In the genomic region with DNA sequence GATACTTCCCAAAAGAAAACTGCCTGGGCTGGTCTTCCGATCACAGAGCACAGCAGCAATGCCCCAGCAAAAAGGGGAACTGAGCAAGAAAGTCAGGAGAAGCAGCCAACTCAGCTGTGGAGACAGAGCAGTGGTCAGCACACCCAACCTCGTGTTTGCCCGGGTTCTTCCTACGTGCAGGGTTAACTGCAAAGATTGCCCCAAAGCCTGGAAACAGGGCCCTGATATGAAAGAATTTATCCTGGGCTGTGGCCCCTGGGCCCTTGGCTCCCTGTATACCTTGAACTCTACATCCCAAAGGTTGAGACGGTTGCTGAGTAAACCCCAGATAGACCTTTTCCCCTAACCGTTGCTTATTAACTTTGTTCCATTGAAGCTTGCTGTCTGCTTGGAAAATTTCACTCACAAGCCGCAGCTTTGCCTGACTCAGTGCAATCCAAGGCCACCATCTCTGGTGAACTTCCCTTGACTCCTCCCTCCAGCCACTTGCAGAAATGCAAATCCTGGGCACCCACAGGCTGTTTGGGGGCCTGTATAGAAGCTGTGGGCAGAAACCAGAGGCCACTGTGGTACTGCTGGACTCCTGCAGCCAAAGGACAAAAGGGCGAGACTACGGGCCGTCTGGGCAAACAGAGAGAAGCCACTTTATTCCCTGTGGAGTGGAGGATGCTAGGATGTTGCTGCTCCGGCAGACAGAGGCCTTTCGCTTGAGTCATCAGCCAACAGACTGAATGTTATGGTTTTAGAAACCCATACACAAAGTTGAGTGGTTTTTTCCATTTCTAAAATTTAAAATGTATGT, we compare ENCODE assay signal across 1 cellular context.
TF ChIP-seq lines count a peak whose summit lies in the region.

No MANE protein-coding gene starts in this region.

TF ChIP-seq in GM12878, 131 proteins besides CTCF, POLR2A, EP300 and RAD21 (continues in another document):
- TF ChIP-seq ZNF24 (IDR thresholded peaks at IDR 0.05) (no peak), KLF5 (IDR thresholded peaks at IDR 0.05; ENCODE audit: partially characterized antibody) (no peak), IRF4 (IDR thresholded peaks at IDR 0.05; ENCODE audit: low read depth, low read length) (peak; percentile 81), ZNF217 (IDR thresholded peaks at IDR 0.05) (no peak), RELB (IDR thresholded peaks at IDR 0.05; ENCODE audit: low read depth) (no peak), STAT1 (conservative IDR thresholded peaks at IDR 0.05) (no peak), RCOR1 (conservative IDR thresholded peaks at IDR 0.05; ENCODE audit: low read depth, low read length) (no peak), RUNX3 (IDR thresholded peaks at IDR 0.05; ENCODE audit: low read length) (peak; percentile 33), FOXK2 (IDR thresholded peaks at IDR 0.05) (no peak), TAF1 (IDR thresholded peaks at IDR 0.05; ENCODE audit: borderline replicate concordance, low read depth, low read length) (no peak), MYB (IDR thresholded peaks at IDR 0.05; ENCODE audit: borderline replicate concordance, low read depth, low read length) (no peak), JUND (IDR thresholded peaks at IDR 0.05; ENCODE audit: low read depth, low read length) (no peak), ZNF207 (IDR thresholded peaks at IDR 0.05; ENCODE audit: borderline replicate concordance) (no peak), MTA3 (IDR thresholded peaks at IDR 0.05; ENCODE audit: borderline replicate concordance, low read length) (0 out of 2 replicates have a peak, but pooled peaks have one; percentile 67), MXI1 (IDR thresholded peaks at IDR 0.05; ENCODE audit: low read depth, low read length) (no peak), SIN3A (IDR thresholded peaks at IDR 0.05; ENCODE audit: low read depth, low read length) (no peak), ZSCAN29 (IDR thresholded peaks at IDR 0.05) (no peak), MLLT1 (IDR thresholded peaks at IDR 0.05) (no peak), IKZF2 (IDR thresholded peaks at IDR 0.05) (peak in 1 of 2 experiments; percentile 31; a peak in 2 of 4 replicates), RELA (IDR thresholded peaks at IDR 0.05; ENCODE audit: borderline replicate concordance, partially characterized antibody) (no peak), POLR2AphosphoS2 (IDR thresholded peaks at IDR 0.05; ENCODE audit: low read depth, low read length) (no peak), SMAD5 (IDR thresholded peaks at IDR 0.05; ENCODE audit: low read depth) (no peak), SREBF2 (IDR thresholded peaks at IDR 0.05; ENCODE audit: low read length) (no peak), BRCA1 (IDR thresholded peaks at IDR 0.05; ENCODE audit: low read depth, low read length) (no peak), NFIC (IDR thresholded peaks at IDR 0.05; ENCODE audit: low read depth, low read length) (0 out of 2 replicates have a peak, but pooled peaks have one; percentile 44), ATF7 (IDR thresholded peaks at IDR 0.05; ENCODE audit: low read depth) (no peak), CUX1 (IDR thresholded peaks at IDR 0.05; ENCODE audit: insufficient replicate concordance, low read depth, low read length) (no peak), CREB1 (IDR thresholded peaks at IDR 0.05; ENCODE audit: low read depth) (no peak), FOXM1 (IDR thresholded peaks at IDR 0.05; ENCODE audit: low read depth, low read length) (no peak), TCF7 (IDR thresholded peaks at IDR 0.05; ENCODE audit: borderline replicate concordance) (no peak)
- TF ChIP-seq, protein P1, sequence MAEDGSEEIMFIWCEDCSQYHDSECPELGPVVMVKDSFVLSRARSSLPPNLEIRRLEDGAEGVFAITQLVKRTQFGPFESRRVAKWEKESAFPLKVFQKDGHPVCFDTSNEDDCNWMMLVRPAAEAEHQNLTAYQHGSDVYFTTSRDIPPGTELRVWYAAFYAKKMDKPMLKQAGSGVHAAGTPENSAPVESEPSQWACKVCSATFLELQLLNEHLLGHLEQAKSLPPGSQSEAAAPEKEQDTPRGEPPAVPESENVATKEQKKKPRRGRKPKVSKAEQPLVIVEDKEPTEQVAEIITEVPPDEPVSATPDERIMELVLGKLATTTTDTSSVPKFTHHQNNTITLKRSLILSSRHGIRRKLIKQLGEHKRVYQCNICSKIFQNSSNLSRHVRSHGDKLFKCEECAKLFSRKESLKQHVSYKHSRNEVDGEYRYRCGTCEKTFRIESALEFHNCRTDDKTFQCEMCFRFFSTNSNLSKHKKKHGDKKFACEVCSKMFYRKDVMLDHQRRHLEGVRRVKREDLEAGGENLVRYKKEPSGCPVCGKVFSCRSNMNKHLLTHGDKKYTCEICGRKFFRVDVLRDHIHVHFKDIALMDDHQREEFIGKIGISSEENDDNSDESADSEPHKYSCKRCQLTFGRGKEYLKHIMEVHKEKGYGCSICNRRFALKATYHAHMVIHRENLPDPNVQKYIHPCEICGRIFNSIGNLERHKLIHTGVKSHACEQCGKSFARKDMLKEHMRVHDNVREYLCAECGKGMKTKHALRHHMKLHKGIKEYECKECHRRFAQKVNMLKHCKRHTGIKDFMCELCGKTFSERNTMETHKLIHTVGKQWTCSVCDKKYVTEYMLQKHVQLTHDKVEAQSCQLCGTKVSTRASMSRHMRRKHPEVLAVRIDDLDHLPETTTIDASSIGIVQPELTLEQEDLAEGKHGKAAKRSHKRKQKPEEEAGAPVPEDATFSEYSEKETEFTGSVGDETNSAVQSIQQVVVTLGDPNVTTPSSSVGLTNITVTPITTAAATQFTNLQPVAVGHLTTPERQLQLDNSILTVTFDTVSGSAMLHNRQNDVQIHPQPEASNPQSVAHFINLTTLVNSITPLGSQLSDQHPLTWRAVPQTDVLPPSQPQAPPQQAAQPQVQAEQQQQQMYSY (CRISPR knock-in tag; IDR thresholded peaks at IDR 0.05): no peak
- TF ChIP-seq, protein P2, sequence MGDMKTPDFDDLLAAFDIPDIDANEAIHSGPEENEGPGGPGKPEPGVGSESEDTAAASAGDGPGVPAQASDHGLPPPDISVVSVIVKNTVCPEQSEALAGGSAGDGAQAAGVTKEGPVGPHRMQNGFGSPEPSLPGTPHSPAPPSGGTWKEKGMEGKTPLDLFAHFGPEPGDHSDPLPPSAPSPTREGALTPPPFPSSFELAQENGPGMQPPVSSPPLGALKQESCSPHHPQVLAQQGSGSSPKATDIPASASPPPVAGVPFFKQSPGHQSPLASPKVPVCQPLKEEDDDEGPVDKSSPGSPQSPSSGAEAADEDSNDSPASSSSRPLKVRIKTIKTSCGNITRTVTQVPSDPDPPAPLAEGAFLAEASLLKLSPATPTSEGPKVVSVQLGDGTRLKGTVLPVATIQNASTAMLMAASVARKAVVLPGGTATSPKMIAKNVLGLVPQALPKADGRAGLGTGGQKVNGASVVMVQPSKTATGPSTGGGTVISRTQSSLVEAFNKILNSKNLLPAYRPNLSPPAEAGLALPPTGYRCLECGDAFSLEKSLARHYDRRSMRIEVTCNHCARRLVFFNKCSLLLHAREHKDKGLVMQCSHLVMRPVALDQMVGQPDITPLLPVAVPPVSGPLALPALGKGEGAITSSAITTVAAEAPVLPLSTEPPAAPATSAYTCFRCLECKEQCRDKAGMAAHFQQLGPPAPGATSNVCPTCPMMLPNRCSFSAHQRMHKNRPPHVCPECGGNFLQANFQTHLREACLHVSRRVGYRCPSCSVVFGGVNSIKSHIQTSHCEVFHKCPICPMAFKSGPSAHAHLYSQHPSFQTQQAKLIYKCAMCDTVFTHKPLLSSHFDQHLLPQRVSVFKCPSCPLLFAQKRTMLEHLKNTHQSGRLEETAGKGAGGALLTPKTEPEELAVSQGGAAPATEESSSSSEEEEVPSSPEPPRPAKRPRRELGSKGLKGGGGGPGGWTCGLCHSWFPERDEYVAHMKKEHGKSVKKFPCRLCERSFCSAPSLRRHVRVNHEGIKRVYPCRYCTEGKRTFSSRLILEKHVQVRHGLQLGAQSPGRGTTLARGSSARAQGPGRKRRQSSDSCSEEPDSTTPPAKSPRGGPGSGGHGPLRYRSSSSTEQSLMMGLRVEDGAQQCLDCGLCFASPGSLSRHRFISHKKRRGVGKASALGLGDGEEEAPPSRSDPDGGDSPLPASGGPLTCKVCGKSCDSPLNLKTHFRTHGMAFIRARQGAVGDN (IDR thresholded peaks at IDR 0.05): peak; percentile 86
- TF ChIP-seq, protein P3, sequence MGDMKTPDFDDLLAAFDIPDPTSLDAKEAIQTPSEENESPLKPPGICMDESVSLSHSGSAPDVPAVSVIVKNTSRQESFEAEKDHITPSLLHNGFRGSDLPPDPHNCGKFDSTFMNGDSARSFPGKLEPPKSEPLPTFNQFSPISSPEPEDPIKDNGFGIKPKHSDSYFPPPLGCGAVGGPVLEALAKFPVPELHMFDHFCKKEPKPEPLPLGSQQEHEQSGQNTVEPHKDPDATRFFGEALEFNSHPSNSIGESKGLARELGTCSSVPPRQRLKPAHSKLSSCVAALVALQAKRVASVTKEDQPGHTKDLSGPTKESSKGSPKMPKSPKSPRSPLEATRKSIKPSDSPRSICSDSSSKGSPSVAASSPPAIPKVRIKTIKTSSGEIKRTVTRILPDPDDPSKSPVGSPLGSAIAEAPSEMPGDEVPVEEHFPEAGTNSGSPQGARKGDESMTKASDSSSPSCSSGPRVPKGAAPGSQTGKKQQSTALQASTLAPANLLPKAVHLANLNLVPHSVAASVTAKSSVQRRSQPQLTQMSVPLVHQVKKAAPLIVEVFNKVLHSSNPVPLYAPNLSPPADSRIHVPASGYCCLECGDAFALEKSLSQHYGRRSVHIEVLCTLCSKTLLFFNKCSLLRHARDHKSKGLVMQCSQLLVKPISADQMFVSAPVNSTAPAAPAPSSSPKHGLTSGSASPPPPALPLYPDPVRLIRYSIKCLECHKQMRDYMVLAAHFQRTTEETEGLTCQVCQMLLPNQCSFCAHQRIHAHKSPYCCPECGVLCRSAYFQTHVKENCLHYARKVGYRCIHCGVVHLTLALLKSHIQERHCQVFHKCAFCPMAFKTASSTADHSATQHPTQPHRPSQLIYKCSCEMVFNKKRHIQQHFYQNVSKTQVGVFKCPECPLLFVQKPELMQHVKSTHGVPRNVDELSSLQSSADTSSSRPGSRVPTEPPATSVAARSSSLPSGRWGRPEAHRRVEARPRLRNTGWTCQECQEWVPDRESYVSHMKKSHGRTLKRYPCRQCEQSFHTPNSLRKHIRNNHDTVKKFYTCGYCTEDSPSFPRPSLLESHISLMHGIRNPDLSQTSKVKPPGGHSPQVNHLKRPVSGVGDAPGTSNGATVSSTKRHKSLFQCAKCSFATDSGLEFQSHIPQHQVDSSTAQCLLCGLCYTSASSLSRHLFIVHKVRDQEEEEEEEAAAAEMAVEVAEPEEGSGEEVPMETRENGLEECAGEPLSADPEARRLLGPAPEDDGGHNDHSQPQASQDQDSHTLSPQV (IDR thresholded peaks at IDR 0.05): no peak
- TF ChIP-seq, protein P4, sequence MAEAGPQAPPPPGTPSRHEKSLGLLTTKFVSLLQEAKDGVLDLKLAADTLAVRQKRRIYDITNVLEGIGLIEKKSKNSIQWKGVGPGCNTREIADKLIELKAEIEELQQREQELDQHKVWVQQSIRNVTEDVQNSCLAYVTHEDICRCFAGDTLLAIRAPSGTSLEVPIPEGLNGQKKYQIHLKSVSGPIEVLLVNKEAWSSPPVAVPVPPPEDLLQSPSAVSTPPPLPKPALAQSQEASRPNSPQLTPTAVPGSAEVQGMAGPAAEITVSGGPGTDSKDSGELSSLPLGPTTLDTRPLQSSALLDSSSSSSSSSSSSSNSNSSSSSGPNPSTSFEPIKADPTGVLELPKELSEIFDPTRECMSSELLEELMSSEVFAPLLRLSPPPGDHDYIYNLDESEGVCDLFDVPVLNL (IDR thresholded peaks at IDR 0.05; ENCODE audit: low read depth, low read length): no peak
